ENCODE assay signal across 1 cellular context in genomic region chr21:43658769-43659135, GRCh38.
TF ChIP-seq lines count a peak whose summit lies in the region.

No MANE protein-coding gene starts in this region.

TF ChIP-seq in SK-N-SH treated with all-trans-retinoic acid at 6 μM for 48 hours, 23 proteins besides CTCF, POLR2A, EP300 and RAD21 (continued from another document):
- no peak for TF ChIP-seq CSRNP3 (CRISPR knock-in tag; IDR thresholded peaks at IDR 0.05)
- no peak for TF ChIP-seq TOX (CRISPR knock-in tag; IDR thresholded peaks at IDR 0.05; ENCODE audit: borderline replicate concordance)
- TF ChIP-seq PATZ1 (CRISPR knock-in tag; IDR thresholded peaks at IDR 0.05; ENCODE audit: borderline replicate concordance) = no peak
- TF ChIP-seq PPARA (CRISPR knock-in tag; IDR thresholded peaks at IDR 0.05; ENCODE audit: borderline replicate concordance) = no peak
- TF ChIP-seq ARNTL (CRISPR knock-in tag; IDR thresholded peaks at IDR 0.05; ENCODE audit: borderline replicate concordance, low read depth) = no peak
- no peak for TF ChIP-seq TCF4 (CRISPR knock-in tag; IDR thresholded peaks at IDR 0.05; ENCODE audit: borderline replicate concordance)
